Comparison of ENCODE assay signal across 1 cellular context in the genomic region with DNA sequence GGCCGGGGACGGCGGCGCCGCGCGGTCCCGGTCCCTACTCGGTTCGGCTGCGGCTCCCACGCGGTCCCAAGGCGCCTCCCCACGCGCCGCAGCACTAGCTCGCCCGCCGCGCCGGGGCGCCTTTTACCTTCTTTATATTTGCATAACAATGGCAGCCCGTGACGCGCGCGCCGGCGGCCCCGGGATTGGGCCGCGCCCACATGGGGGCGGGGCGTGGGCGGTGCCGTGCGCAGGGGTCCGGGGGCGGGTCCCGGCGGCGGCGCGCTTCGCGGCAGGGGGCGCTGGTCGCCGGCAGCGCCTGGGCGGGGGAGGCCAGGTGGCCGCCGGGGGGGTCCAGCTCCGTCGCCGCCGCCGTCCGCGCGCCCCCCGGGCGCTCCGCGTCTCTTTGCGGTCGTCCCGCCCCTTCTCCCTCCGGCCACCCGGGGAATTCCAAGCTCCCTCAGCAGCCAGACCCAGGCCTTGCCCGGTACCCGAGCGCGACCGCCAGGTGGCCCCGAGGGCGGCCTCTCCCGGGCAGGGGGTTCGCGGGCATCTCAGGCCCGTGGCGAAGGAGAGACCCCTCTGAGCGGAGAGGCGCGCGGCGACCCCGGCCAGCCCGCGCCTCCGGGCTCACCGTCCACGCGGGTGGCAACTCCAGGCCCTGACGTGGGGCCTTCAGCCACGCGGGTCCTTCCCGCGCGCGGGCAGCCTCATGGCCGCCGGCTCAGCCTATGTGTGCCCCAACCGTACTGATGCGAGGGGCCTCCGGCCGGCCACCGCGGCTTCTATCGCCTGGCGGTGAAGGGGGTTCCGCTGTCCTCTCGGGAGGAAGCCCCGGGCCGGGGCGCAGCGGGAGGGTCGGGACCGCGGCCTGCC.
A peak's percentile ranks its signal among the peaks of the same experiment; 100 is the strongest.
TF ChIP-seq lines count a peak whose summit lies in the region.

A gene with protein sequence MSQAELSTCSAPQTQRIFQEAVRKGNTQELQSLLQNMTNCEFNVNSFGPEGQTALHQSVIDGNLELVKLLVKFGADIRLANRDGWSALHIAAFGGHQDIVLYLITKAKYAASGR (minus strand): TSS at position 96 of the 855 bp plus-strand sequence. CDS start 343 bp downstream, outside the sequence.

TF ChIP-seq in K562, 482 proteins besides CTCF, POLR2A, EP300 and RAD21 (continued from another document and continues in another):
- TF ChIP-seq, protein P1, sequence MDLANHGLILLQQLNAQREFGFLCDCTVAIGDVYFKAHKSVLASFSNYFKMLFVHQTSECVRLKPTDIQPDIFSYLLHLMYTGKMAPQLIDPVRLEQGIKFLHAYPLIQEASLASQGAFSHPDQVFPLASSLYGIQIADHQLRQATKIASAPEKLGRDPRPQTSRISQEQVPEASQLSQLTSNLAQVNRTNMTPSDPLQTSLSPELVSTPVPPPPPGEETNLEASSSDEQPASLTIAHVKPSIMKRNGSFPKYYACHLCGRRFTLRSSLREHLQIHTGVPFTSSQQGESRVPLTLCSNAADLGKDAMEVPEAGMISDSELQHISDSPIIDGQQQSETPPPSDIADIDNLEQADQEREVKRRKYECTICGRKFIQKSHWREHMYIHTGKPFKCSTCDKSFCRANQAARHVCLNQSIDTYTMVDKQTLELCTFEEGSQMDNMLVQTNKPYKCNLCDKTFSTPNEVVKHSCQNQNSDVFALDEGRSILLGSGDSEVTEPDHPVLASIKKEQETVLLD (IDR thresholded peaks at IDR 0.05), result 0 out of 2 replicates have a peak, but pooled peaks have one; percentile 50
- peak; percentile 81 for TF ChIP-seq KDM5B (IDR thresholded peaks at IDR 0.05; ENCODE audit: insufficient replicate concordance, low read depth, low read length)
- TF ChIP-seq, protein P2, sequence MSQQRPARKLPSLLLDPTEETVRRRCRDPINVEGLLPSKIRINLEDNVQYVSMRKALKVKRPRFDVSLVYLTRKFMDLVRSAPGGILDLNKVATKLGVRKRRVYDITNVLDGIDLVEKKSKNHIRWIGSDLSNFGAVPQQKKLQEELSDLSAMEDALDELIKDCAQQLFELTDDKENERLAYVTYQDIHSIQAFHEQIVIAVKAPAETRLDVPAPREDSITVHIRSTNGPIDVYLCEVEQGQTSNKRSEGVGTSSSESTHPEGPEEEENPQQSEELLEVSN (IDR thresholded peaks at IDR 0.05; ENCODE audit: borderline replicate concordance in 1 of 2, extremely low read depth in 1 of 2, insufficient read depth in 1 of 2, insufficient read length in 1 of 2, low read depth in 1 of 2, low read length in 1 of 2, poor library complexity in 1 of 2, severe bottlenecking in 1 of 2), result peak; percentile 90 to 95
- TF ChIP-seq KLF1 (tag; IDR thresholded peaks at IDR 0.05), result no peak
- TF ChIP-seq CREM (IDR thresholded peaks at IDR 0.05; ENCODE audit: low read depth), result peak; percentile 74
- TF ChIP-seq E2F3 (CRISPR knock-in tag; IDR thresholded peaks at IDR 0.05), result peak; percentile 86
- TF ChIP-seq ILK (tag; IDR thresholded peaks at IDR 0.05; ENCODE audit: borderline replicate concordance, low read depth), result no peak
- no peak for TF ChIP-seq RBM15 (IDR thresholded peaks at IDR 0.05; ENCODE audit: insufficient read depth, low read length)
- no peak for TF ChIP-seq ZNF436 (CRISPR knock-in tag; IDR thresholded peaks at IDR 0.05)
- no peak for TF ChIP-seq SAFB2 (IDR thresholded peaks at IDR 0.05; ENCODE audit: borderline replicate concordance, low read depth, low read length, severe bottlenecking)
- TF ChIP-seq XRCC5 (IDR thresholded peaks at IDR 0.05; ENCODE audit: low read depth, low read length), result 0 out of 2 replicates have a peak, but pooled peaks have one; percentile 43
- no peak for TF ChIP-seq ZFP30 (CRISPR knock-in tag; IDR thresholded peaks at IDR 0.05; ENCODE audit: borderline replicate concordance)
- TF ChIP-seq PTTG1 (tag; IDR thresholded peaks at IDR 0.05; ENCODE audit: low read depth), result no peak
- TF ChIP-seq, protein P3, sequence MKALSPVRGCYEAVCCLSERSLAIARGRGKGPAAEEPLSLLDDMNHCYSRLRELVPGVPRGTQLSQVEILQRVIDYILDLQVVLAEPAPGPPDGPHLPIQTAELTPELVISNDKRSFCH (CRISPR knock-in tag; IDR thresholded peaks at IDR 0.05), result no peak
- TF ChIP-seq, protein P3 (tag; IDR thresholded peaks at IDR 0.05), result peak; percentile 59; the same call in 1 of the 2 replicates
- TF ChIP-seq ZNF41 (CRISPR knock-in tag; conservative IDR thresholded peaks at IDR 0.05), result no peak
- TF ChIP-seq, protein P4, sequence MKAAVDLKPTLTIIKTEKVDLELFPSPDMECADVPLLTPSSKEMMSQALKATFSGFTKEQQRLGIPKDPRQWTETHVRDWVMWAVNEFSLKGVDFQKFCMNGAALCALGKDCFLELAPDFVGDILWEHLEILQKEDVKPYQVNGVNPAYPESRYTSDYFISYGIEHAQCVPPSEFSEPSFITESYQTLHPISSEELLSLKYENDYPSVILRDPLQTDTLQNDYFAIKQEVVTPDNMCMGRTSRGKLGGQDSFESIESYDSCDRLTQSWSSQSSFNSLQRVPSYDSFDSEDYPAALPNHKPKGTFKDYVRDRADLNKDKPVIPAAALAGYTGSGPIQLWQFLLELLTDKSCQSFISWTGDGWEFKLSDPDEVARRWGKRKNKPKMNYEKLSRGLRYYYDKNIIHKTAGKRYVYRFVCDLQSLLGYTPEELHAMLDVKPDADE (conservative IDR thresholded peaks at IDR 0.05; ENCODE audit: control insufficient read depth, low read depth, low read length), result no peak
- TF ChIP-seq HMG20A (CRISPR knock-in tag; conservative IDR thresholded peaks at IDR 0.05), result no peak
- no peak for TF ChIP-seq STAT5A (IDR thresholded peaks at IDR 0.05; ENCODE audit: borderline replicate concordance, low read length)
- no peak for TF ChIP-seq NCOR1 (IDR thresholded peaks at IDR 0.05)
- peak; percentile 44 for TF ChIP-seq PRPF4 (IDR thresholded peaks at IDR 0.05; ENCODE audit: insufficient read depth, low read depth, low read length, poor library complexity, severe bottlenecking)
- peak; percentile 45 for TF ChIP-seq FIP1L1 (IDR thresholded peaks at IDR 0.05; ENCODE audit: low read depth, low read length, poor library complexity, severe bottlenecking)
- TF ChIP-seq, protein P5, sequence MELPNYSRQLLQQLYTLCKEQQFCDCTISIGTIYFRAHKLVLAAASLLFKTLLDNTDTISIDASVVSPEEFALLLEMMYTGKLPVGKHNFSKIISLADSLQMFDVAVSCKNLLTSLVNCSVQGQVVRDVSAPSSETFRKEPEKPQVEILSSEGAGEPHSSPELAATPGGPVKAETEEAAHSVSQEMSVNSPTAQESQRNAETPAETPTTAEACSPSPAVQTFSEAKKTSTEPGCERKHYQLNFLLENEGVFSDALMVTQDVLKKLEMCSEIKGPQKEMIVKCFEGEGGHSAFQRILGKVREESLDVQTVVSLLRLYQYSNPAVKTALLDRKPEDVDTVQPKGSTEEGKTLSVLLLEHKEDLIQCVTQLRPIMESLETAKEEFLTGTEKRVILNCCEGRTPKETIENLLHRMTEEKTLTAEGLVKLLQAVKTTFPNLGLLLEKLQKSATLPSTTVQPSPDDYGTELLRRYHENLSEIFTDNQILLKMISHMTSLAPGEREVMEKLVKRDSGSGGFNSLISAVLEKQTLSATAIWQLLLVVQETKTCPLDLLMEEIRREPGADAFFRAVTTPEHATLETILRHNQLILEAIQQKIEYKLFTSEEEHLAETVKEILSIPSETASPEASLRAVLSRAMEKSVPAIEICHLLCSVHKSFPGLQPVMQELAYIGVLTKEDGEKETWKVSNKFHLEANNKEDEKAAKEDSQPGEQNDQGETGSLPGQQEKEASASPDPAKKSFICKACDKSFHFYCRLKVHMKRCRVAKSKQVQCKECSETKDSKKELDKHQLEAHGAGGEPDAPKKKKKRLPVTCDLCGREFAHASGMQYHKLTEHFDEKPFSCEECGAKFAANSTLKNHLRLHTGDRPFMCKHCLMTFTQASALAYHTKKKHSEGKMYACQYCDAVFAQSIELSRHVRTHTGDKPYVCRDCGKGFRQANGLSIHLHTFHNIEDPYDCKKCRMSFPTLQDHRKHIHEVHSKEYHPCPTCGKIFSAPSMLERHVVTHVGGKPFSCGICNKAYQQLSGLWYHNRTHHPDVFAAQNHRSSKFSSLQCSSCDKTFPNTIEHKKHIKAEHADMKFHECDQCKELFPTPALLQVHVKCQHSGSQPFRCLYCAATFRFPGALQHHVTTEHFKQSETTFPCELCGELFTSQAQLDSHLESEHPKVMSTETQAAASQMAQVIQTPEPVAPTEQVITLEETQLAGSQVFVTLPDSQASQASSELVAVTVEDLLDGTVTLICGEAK (IDR thresholded peaks at IDR 0.05), result 0 out of 2 replicates have a peak, but pooled peaks have one; percentile 39
- TF ChIP-seq, protein P5 (CRISPR knock-in tag; IDR thresholded peaks at IDR 0.05), result no peak
- TF ChIP-seq LEF1 (IDR thresholded peaks at IDR 0.05), result no peak
- TF ChIP-seq FOSL1 (tag; conservative IDR thresholded peaks at IDR 0.05), result peak; percentile 28; the same call in 1 of the 2 replicates
- TF ChIP-seq DMBX1 (CRISPR knock-in tag; IDR thresholded peaks at IDR 0.05; ENCODE audit: borderline replicate concordance), result no peak; the same call in 1 of the 2 replicates
- no peak for TF ChIP-seq OTX1 (CRISPR knock-in tag; IDR thresholded peaks at IDR 0.05)
- no peak for TF ChIP-seq KDM1A (IDR thresholded peaks at IDR 0.05)
- peak; percentile 35; the same call in 1 of the 2 replicates for TF ChIP-seq SP1 (CRISPR knock-in tag; IDR thresholded peaks at IDR 0.05)
- no peak for TF ChIP-seq ZNF695 (CRISPR knock-in tag; IDR thresholded peaks at IDR 0.05)
- 0 out of 2 replicates have a peak, but pooled peaks have one; percentile 33 for TF ChIP-seq RFX5 (IDR thresholded peaks at IDR 0.05; ENCODE audit: low read depth, low read length)
- peak; percentile 17; the same call in 1 of the 2 replicates for TF ChIP-seq ZNF175 (CRISPR knock-in tag; IDR thresholded peaks at IDR 0.05; ENCODE audit: low read depth)
- TF ChIP-seq NELFE (IDR thresholded peaks at IDR 0.05; ENCODE audit: insufficient read depth, insufficient read length), result no peak
- no peak for TF ChIP-seq CCNT2 (IDR thresholded peaks at IDR 0.05; ENCODE audit: borderline replicate concordance, extremely low read depth, insufficient read length, low read depth, low read length)
- no peak for TF ChIP-seq HLTF (IDR thresholded peaks at IDR 0.05)
- TF ChIP-seq, protein P6, sequence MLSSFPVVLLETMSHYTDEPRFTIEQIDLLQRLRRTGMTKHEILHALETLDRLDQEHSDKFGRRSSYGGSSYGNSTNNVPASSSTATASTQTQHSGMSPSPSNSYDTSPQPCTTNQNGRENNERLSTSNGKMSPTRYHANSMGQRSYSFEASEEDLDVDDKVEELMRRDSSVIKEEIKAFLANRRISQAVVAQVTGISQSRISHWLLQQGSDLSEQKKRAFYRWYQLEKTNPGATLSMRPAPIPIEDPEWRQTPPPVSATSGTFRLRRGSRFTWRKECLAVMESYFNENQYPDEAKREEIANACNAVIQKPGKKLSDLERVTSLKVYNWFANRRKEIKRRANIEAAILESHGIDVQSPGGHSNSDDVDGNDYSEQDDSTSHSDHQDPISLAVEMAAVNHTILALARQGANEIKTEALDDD (IDR thresholded peaks at IDR 0.05), result no peak
- peak; percentile 70 for TF ChIP-seq RBBP5 (IDR thresholded peaks at IDR 0.05; ENCODE audit: borderline replicate concordance, insufficient read depth, low read length, poor library complexity, severe bottlenecking)
